Comparison of ENCODE assay signal across 21 cellular contexts in the genomic region with DNA sequence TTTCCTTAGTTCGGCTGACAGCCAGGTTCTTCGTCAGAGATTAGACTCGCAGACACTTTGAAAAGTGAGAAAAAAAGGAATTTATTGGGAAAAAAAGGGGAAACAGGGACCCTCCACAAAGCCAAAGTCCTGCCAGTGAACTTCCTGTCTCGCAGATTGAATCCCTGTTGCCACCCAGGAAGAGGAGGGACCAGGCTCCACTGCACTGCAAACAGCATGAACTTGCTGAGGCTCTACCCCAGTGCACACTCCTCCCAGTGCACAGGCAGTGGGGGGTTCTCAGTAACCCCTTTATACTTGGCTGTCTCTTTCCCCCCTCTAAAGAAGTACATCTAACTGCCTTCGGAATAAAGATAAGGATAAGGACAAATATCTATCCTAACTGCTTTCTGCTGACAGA.
"Had no signal": no experiment of that assay in that cellular context is flagged by ENCODE, and none has a peak within 500 bp of the region (broad histone marks: within the 10 kb centered on the region; RNA-seq: fewer than 3 reads in every experiment).

No MANE protein-coding gene starts in this region.

- H3K4me1 ChIP-seq: SJCRH30 had no signal

- H3K9me3 ChIP-seq: SJCRH30 had no signal

- H3K27me3 ChIP-seq: MG63, SJCRH30 had no signal

- H3K4me3 ChIP-seq: MG63, SJCRH30 had no signal

- ATAC-seq: Panc1, SK-N-SH treated with all-trans-retinoic acid at 6 μM for 48 hours had no signal

- H3K27ac ChIP-seq: HL-60, RWPE1, SJCRH30 had no signal

- DNase-seq: KBM-7, MG63, NCI-H1092, NCI-H1105 treated with DMSO at 0.1 percent for 48 hours, NCI-H1417 treated with DMSO at 0.1 percent for 48 hours, NCI-H146, NCI-H1694 treated with DMSO at 0.1 percent for 48 hours, NCI-H1930, NCI-H2081, NCI-H2107, NCI-H2227 treated with DMSO at 0.1 percent for 48 hours, NCI-H510A, NCI-H524 treated with DMSO at 0.1 percent for 48 hours, NCI-H69, NCI-H774, SHP77 treated with DMSO at 0.1 percent for 48 hours, SJCRH30 had no signal

- H3K36me3 ChIP-seq: MG63, SJCRH30 had no signal
